ENCODE assay signal across 24 cellular contexts in genomic region chr14:31386271-31386670, GRCh38.
"Had no signal": no experiment of that assay in that cellular context is flagged by ENCODE, and none has a peak within 500 bp of the region (broad histone marks: within the 10 kb centered on the region; RNA-seq: fewer than 3 reads in every experiment).

No MANE protein-coding gene starts in this region.

- H3K36me3 ChIP-seq: uterus had no signal

- FAIRE-seq: urothelium cell line had no signal

- H3K27me3 ChIP-seq: stomach, suprapubic skin, testis, thyroid gland, tibial artery, tibial nerve, transverse colon, upper lobe of left lung, upper lobe of right lung, uterus, vagina had no signal

- H3K27ac ChIP-seq: stomach, suprapubic skin, testis, thoracic aorta, thyroid gland, tibial artery, tibial nerve, transverse colon, upper lobe of left lung, upper lobe of right lung, uterus, vagina had no signal

- H3K9me3 ChIP-seq: stomach, suprapubic skin, testis, thoracic aorta, thyroid gland, tibial artery, tibial nerve, transverse colon, upper lobe of left lung, upper lobe of right lung, uterus, vagina had no signal

- H3K4me1 ChIP-seq: suprapubic skin, thyroid gland, upper lobe of left lung, uterus, vagina had no signal

- H3K4me3 ChIP-seq: stomach, suprapubic skin, testis, thoracic aorta, thyroid gland, tibial artery, tibial nerve, transverse colon, upper lobe of left lung, upper lobe of right lung, uterus, vagina had no signal

- DNase-seq: stimulated activated CD4-positive, alpha-beta T cell treated with anti-CD3 and anti-CD28 coated beads, Interleukin-2, amount 100 ng/mL, for 48 hours; stimulated activated CD4-positive, alpha-beta T cell treated with anti-CD3 and anti-CD28 coated beads, Interleukin-4, amount 100 ng/mL, for 1 hour; stimulated activated CD4-positive, alpha-beta T cell treated with anti-CD3 and anti-CD28 coated beads, Interleukin-4, amount 100 ng/mL, for 24 hours; stimulated activated CD4-positive, alpha-beta T cell treated with anti-CD3 and anti-CD28 coated beads, Interleukin-4, amount 100 ng/mL, for 4 hours; stimulated activated CD8-positive, alpha-beta memory T cell treated with anti-CD3 and anti-CD28 coated beads, Interleukin-4, amount 100 ng/mL, for 48 hours; stimulated activated naive B cell treated with anti-CD40 and anti-IgM and Interleukin-4, amounts not matched to agents 10 μg/mL and 1 μg/mL and 100 μg/mL, for 72 hours; stimulated activated naive CD4-positive, alpha-beta T cell; stimulated activated naive CD4-positive, alpha-beta T cell treated with Interleukin-2 at 50 U/mL for 16 hours; stimulated activated naive CD8-positive, alpha-beta T cell treated with anti-CD3 and anti-CD28 coated beads, Interleukin-15, amount 100 ng/mL, for 72 hours; stimulated activated naive CD8-positive, alpha-beta T cell treated with anti-CD3 and anti-CD28 coated beads, Interleukin-15, Interleukin-2, amounts not matched to agents 100 U/mL and 50 U/mL, for 24 hours; stomach; substantia nigra; testis; thyroid gland; tibial artery; transverse colon; upper lobe of left lung; upper lobe of right lung; uterus had no signal
